Comparison of ENCODE assay signal across 8 cellular contexts in genomic region chr6:65014006-65014405, GRCh38.
"Had no signal": no experiment of that assay in that cellular context is flagged by ENCODE, and none has a peak within 500 bp of the region (broad histone marks: within the 10 kb centered on the region; RNA-seq: fewer than 3 reads in every experiment).

No MANE protein-coding gene starts in this region.

- FAIRE-seq: G401.6, GM12878, GM12891, GM12892, GM18507, GM19239 had no signal

- DNase-seq: GDM1, GF-D8 had no signal

- H3K4me3 ChIP-seq: GM12878 had no signal
